In the genomic region with DNA sequence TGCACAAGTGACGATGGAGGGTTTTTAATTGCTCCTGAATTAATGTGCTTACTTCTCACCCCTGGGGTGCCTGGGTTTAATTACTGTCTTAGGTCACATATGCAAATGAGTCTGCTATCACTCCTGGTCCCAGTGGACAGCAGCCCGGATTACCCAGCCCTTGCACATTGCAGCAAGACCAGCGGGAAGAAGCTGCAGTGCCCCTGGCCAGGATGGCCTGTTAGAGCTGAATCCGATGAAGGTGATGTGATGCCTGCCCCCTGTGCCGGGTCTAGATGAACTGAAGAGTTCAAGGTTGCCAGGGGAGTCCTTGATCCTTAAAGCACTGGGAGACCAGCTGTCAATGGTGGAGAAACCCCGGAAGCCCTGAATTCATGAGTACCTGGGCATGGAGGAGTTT, we compare ENCODE assay signal across 17 cellular contexts. TPM values are rescaled to one million over a fixed set of nuclear protein-coding genes. Genes with fewer than 3 reads are reported as not detected.
DNase-seq lines count a peak whose midpoint lies in the region; ATAC-seq, FAIRE-seq and TF ChIP-seq lines count a peak whose summit lies in the region.
"Had no signal": no experiment of that assay in that cellular context is flagged by ENCODE, and none has a peak within 500 bp of the region (broad histone marks: within the 10 kb centered on the region; RNA-seq: fewer than 3 reads in every experiment).

No MANE protein-coding gene starts in this region.

- no peak for FAIRE-seq in K562 (lab: Jason Lieb, UNC)
- FAIRE-seq: GM12892, H54 had no signal

- H4K20me1 ChIP-seq in K562 (replicated peaks; ENCODE audit: control insufficient read depth, insufficient read depth, low read length), result peaks cover 15% of the 10 kb centered on the region

- H3K36me3 ChIP-seq in K562 (ENCODE audit: control insufficient read depth, insufficient read depth, low read length) (peaks cover 22% of the 10 kb centered on the region; the same call in 2 of the 3 replicates), right lobe of liver (peaks cover 0 to 14% (median 3%) of the 10 kb centered on the region in 4 donors)

- no peak overlapping the region for H3K9ac ChIP-seq in K562 (ENCODE audit: insufficient read depth in 1 of 2, low read depth in 2 of 2, low read length in 2 of 2)

- TF ChIP-seq RAD21 in K562 (CRISPR knock-in tag; conservative IDR thresholded peaks at IDR 0.05 in 1 of 2, IDR thresholded peaks at IDR 0.05 in 1 of 2), result no peak

- H3K79me2 ChIP-seq in K562 (ENCODE audit: control insufficient read depth, insufficient read depth, low read length), result no peaks in the 10 kb centered on the region

- no peak overlapping the region for H2AFZ ChIP-seq in K562 (ENCODE audit: low read depth, low read length)

- POLR2A ChIA-PET in K562 (lab: Yijun Ruan, JAX), result interaction anchor here (1.1 to 1.4 kb wide), 3 partner anchors 8 to 11 kb away, joined by 3 to 9 read pairs (median 4); no protein-coding TSS in a partner anchor

- no peaks in the 10 kb centered on the region for H3K9me3 ChIP-seq in K562 (replicated peaks; ENCODE audit: control insufficient read depth, insufficient read depth, low read depth, low read length)
- no peaks in the 10 kb centered on the region for H3K9me3 ChIP-seq in right lobe of liver
- H3K9me3 ChIP-seq: SJSA1 had no signal

- H3K4me3 ChIP-seq in K562 (no peak overlapping the region), right lobe of liver (no peak overlapping the region)
- H3K4me3 ChIP-seq: SJSA1 had no signal

- WGBS in K562 (ENCODE audit: insufficient coverage, low coverage, missing lambda C conversion rate), result 39% methylated on average over 6 of the region's 6 CpGs
- no CpG with 5 or more reads among the region's 6 CpGs for whole genome bisulfite sequencing in right lobe of liver (ENCODE audit: insufficient coverage, low coverage, low lambda C conversion rate, missing lambda C conversion rate)

- no peak for TF ChIP-seq POLR2A in K562 (conservative IDR thresholded peaks at IDR 0.05)
- TF ChIP-seq POLR2A in right lobe of liver (IDR thresholded peaks at IDR 0.05), result no peak

- TF ChIP-seq CTCF in K562 (IDR thresholded peaks at IDR 0.05 in 2 of 3, conservative IDR thresholded peaks at IDR 0.05 in 1 of 3; ENCODE audit: insufficient read depth in 2 of 3, low read depth in 1 of 3, low read length in 3 of 3) (no peak), right lobe of liver (IDR thresholded peaks at IDR 0.05) (no peak)

- intact Hi-C loops in K562 (cut with micrococcal nuclease) (loop anchor here (10.0 kb wide), 1 partner anchor 51 kb away; no protein-coding TSS in a partner anchor), right lobe of liver (cut with DNase I) (no loop called here)

- CTCF ChIA-PET in K562 (lab: Yijun Ruan, JAX; ENCODE audit: low intra/inter-chr PET ratio), result interaction anchor here (0.7 kb wide), 1 partner anchor 133 kb away, joined by 3 read pairs; no protein-coding TSS in a partner anchor

- H3K27ac ChIP-seq in K562 (ENCODE audit: extremely low read depth, low read depth, low read length), result no peak overlapping the region
- peak overlapping the region in 2 of 3 donors; percentile 38 to 44 for H3K27ac ChIP-seq in right lobe of liver
- H3K27ac ChIP-seq: 22Rv1, SJSA1 had no signal

- peak; percentile 60 for DNase-seq in DMS 273 (lab: John Stamatoyannopoulos, UW; ENCODE audit: unreplicated experiment)
- DNase-seq in DMS 273 treated with DMSO at 0.1 percent for 48 hours (lab: John Stamatoyannopoulos, UW), result no peak
- peak; percentile 38 to 56 for DNase-seq in NCI-H524 (lab: John Stamatoyannopoulos, UW)
- no peak for DNase-seq in K562 (ENCODE audit: extremely low read depth in 1 of 4, low spot score in 3 of 4)
- DNase-seq in right lobe of liver, result no peak
- DNase-seq in mucosa of gallbladder (ENCODE audit: low spot score), result no peak
- no peak for DNase-seq in NCI-H146 treated with DMSO at 0.1 percent for 48 hours (lab: John Stamatoyannopoulos, UW; ENCODE audit: unreplicated experiment)
- DNase-seq: COR-L47, NCI-H1417 treated with DMSO at 0.1 percent for 48 hours, NCI-H2029, NCI-H2171, PC-3 had no signal

- BruUV-seq in K562 (replicated peaks; lab: Mats Ljungman, UMichigan), result no TSS peak

- no peak for TF ChIP-seq EP300 in K562 (IDR thresholded peaks at IDR 0.05; ENCODE audit: low read length)

- ATAC-seq in K562 (0 out of 3 replicates have a peak, but pooled peaks have one; percentile 4), right lobe of liver (no peak), GM18498 (IDR thresholded peaks at IDR 0.05; ENCODE audit: unreplicated experiment) (no peak)
- ATAC-seq: PC-3 had no signal

- peaks cover 3% of the 10 kb centered on the region for H3K9me1 ChIP-seq in K562 (ENCODE audit: control insufficient read depth, insufficient read depth, low read length)

- H3K4me2 ChIP-seq in K562 (ENCODE audit: insufficient read depth, low read length), result no peak overlapping the region

- H3K27me3 ChIP-seq in K562 (ENCODE audit: control insufficient read depth in 2 of 2, insufficient read depth in 2 of 2, low read length in 2 of 2), result no peaks in the 10 kb centered on the region
- H3K27me3 ChIP-seq in right lobe of liver, result no peaks in the 10 kb centered on the region
- H3K27me3 ChIP-seq: SJSA1 had no signal

- in situ Hi-C loops in K562 (cut with MboI), result no loop called here

- peaks cover 11 to 12% of the 10 kb centered on the region in 2 experiments for H3K4me1 ChIP-seq in K562 (replicated peaks in 1 of 2; ENCODE audit: control insufficient read depth in 2 of 2, insufficient read depth in 2 of 2, low read length in 2 of 2)
- peaks cover 0 to 38% (median 5%) of the 10 kb centered on the region in 4 donors for H3K4me1 ChIP-seq in right lobe of liver

TF ChIP-seq in K562, 482 proteins besides CTCF, POLR2A, EP300 and RAD21 (continues in another document):
- TF ChIP-seq ZNF707 (CRISPR knock-in tag; conservative IDR thresholded peaks at IDR 0.05), result no peak

RNA-seq across cellular contexts. Expression of a gene that starts 24.2 kb away (rescaled TPM):
- 790 and 1,193 TPM in 2 replicates for total RNA-seq in K562 (2011; cell fraction: chromatin; rRNA removed; ENCODE audit: low replicate concordance)
- total RNA-seq in K562 (2011; cell fraction: nucleolus; rRNA removed), result 1,022 and 1,050 TPM in 2 replicates
- total RNA-seq in K562 (2011; cell fraction: nucleoplasm; rRNA removed), result 987 and 1,019 TPM in 2 replicates
- total RNA-seq in K562 (2014; rRNA removed), result 2,617 and 2,757 TPM in 2 replicates
- total RNA-seq in K562 (2014; rRNA removed; fragmentation: Illumina TruSeq; extraction: Trizol), result 2,118 and 2,410 TPM in 2 replicates
- total RNA-seq in K562 (2015; rRNA removed; fragmentation: Illumina TruSeq; extraction: Trizol), result 2,997 and 3,044 TPM in 2 replicates
- 2,642 and 2,717 TPM in 2 replicates for total RNA-seq in K562 (2021)
- 3,253 and 3,807 TPM in 2 replicates for polyA plus RNA-seq in K562 (2011; rRNA removed)
- 3,902 and 3,930 TPM in 2 replicates for polyA plus RNA-seq in K562 (2011; cell fraction: cytosol; rRNA removed)
- polyA plus RNA-seq in K562 (2011; cell fraction: nucleus; rRNA removed), result 1,435 and 2,014 TPM in 2 replicates
- 2,677 and 3,119 TPM in 2 replicates for polyA plus RNA-seq in K562 (2012)
- 2,868 and 3,193 TPM in 2 replicates for polyA plus RNA-seq in K562 (2014; fragmentation: Illumina TruSeq; extraction: Trizol)
- polyA plus RNA-seq in K562 (2014; fragmentation: Nextera tagmentation; extraction: Ambion mirVana), result 1,000 to 10,000 TPM; 6,249 to 7,472 TPM
- polyA plus RNA-seq in K562 (2014; rRNA removed), result 2,249 and 2,310 TPM in 2 replicates
- polyA minus RNA-seq in K562 (2011; rRNA and poly(A)+ RNA removed), result 3,327 and 3,913 TPM in 2 replicates
- polyA minus RNA-seq in K562 (2011; cell fraction: cytosol; rRNA and poly(A)+ RNA removed), result 2,697 and 3,181 TPM in 2 replicates
- polyA minus RNA-seq in K562 (2011; cell fraction: nucleus; rRNA and poly(A)+ RNA removed), result 390 and 803 TPM in 2 replicates
- 100 to 1,000 TPM; 314 to 792 (median 539) TPM for total RNA-seq in right lobe of liver
- total RNA-seq in mucosa of gallbladder, result 631 TPM

RNA-seq across cellular contexts. Expression of a gene that starts 36.8 kb away (rescaled TPM):
- 171 and 273 TPM in 2 replicates for total RNA-seq in K562 (2011; cell fraction: chromatin; rRNA removed; ENCODE audit: low replicate concordance)
- total RNA-seq in K562 (2011; cell fraction: nucleolus; rRNA removed), result 61.4 and 68.2 TPM in 2 replicates
- total RNA-seq in K562 (2011; cell fraction: nucleoplasm; rRNA removed), result 135 and 159 TPM in 2 replicates
- total RNA-seq in K562 (2014; rRNA removed) (14.2 and 14.4 TPM in 2 replicates), K562 (2014; rRNA removed; fragmentation: Illumina TruSeq; extraction: Trizol) (13.4 and 14.6 TPM in 2 replicates), K562 (2015; rRNA removed; fragmentation: Illumina TruSeq; extraction: Trizol) (12.9 and 14.2 TPM in 2 replicates), K562 (2021) (40.2 and 51.5 TPM in 2 replicates), right lobe of liver (10 to 100 TPM; 17.5 to 38.4 (median 25.0) TPM), mucosa of gallbladder (134 TPM)
- polyA plus RNA-seq in K562 (2011; rRNA removed) (5.3 and 8.3 TPM in 2 replicates), K562 (2014; fragmentation: Illumina TruSeq; extraction: Trizol) (21.1 and 25.2 TPM in 2 replicates), K562 (2014; fragmentation: Nextera tagmentation; extraction: Ambion mirVana) (1 to 10 TPM; 3.0 to 5.4 TPM), K562 (2014; rRNA removed) (8.0 and 22.3 TPM in 2 replicates)
- 5.1 and 11.3 TPM in 2 replicates for polyA plus RNA-seq in K562 (2011; cell fraction: cytosol; rRNA removed)
- polyA plus RNA-seq in K562 (2011; cell fraction: nucleus; rRNA removed), result 35.9 and 36.4 TPM in 2 replicates
- polyA plus RNA-seq in K562 (2012), result 22.1 and 24.3 TPM in 2 replicates
- polyA minus RNA-seq in K562 (2011; rRNA and poly(A)+ RNA removed), result 55.5 and 81.8 TPM in 2 replicates
- 45.2 and 50.4 TPM in 2 replicates for polyA minus RNA-seq in K562 (2011; cell fraction: cytosol; rRNA and poly(A)+ RNA removed)
- polyA minus RNA-seq in K562 (2011; cell fraction: nucleus; rRNA and poly(A)+ RNA removed), result 32.6 and 64.3 TPM in 2 replicates

Comparison
In these comparisons a context has a peak if more than half of its experiments do, and no peak if none do; other contexts are left out.
1. DNase-seq: peak in DMS 273 (single experiment) and NCI-H524 (2 of 2); none in DMS 273 treated with DMSO at 0.1 percent for 48 hours (single experiment), K562 (0 of 4), right lobe of liver (0 of 3), mucosa of gallbladder (single experiment) and NCI-H146 treated with DMSO at 0.1 percent for 48 hours (single experiment).